10 cellular contexts compared by ENCODE assay signal in genomic region chr16:70685061-70685937, GRCh38. TPM values are rescaled to one million over a fixed set of nuclear protein-coding genes. Genes with fewer than 3 reads are reported as not detected.
DNase-seq lines count a peak whose midpoint lies in the region; ATAC-seq, FAIRE-seq and TF ChIP-seq lines count a peak whose summit lies in the region.
"Had no signal": no experiment of that assay in that cellular context is flagged by ENCODE, and none has a peak within 500 bp of the region (broad histone marks: within the 10 kb centered on the region; RNA-seq: fewer than 3 reads in every experiment).

No MANE protein-coding gene starts in this region.

- H3K36me3 ChIP-seq in esophagus muscularis mucosa (peaks cover 0 to 17% (median 1%) of the 10 kb centered on the region in 4 donors), neuronal stem cell (replicated peaks in 1 of 2; ENCODE audit: control insufficient read depth in 2 of 2, insufficient read depth in 2 of 2, low read length in 2 of 2) (peaks cover 4 to 19% of the 10 kb centered on the region in 2 donors)

- H3K4me1 ChIP-seq in esophagus muscularis mucosa (peaks cover 88 to 95% (median 91%) of the 10 kb centered on the region in 4 donors), neuronal stem cell (ENCODE audit: control insufficient read depth in 2 of 2, insufficient read depth in 1 of 2, low read depth in 1 of 2, low read length in 2 of 2) (peaks cover 27 to 32% of the 10 kb centered on the region in 2 donors)

- H2BK120ac ChIP-seq in neuronal stem cell (ENCODE audit: low read depth, low read length) = no peak overlapping the region

- intact Hi-C loops in esophagus muscularis mucosa (cut with DNase I) = no loop called here

- peak overlapping the region; percentile 97 for H3K18ac ChIP-seq in neuronal stem cell (ENCODE audit: low read length)

- H3K4me2 ChIP-seq in neuronal stem cell (ENCODE audit: insufficient read depth, low read length, poor library complexity, severe bottlenecking) = peak overlapping the region; percentile 95

- peak overlapping the region; percentile 75 to 87 (median 83) for H3K4me3 ChIP-seq in esophagus muscularis mucosa
- H3K4me3 ChIP-seq in neuronal stem cell (ENCODE audit: low read length in 2 of 2) = peak overlapping the region; percentile 92

- TF ChIP-seq EP300 in esophagus muscularis mucosa (IDR thresholded peaks at IDR 0.05) = no peak

- no peaks in the 10 kb centered on the region for H3K27me3 ChIP-seq in esophagus muscularis mucosa
- no peaks in the 10 kb centered on the region for H3K27me3 ChIP-seq in neuronal stem cell (ENCODE audit: control insufficient read depth in 3 of 3, insufficient read depth in 3 of 3, low read depth in 1 of 3, low read length in 3 of 3)

- DNase-seq in GM12891 (ENCODE audit: insufficient read length, low spot score) = peak; percentile 73
- DNase-seq in RKO (ENCODE audit: low spot score) = peak; percentile 30
- DNase-seq in esophagus muscularis mucosa (ENCODE audit: extremely low spot score) = no peak
- no peak for DNase-seq in neuronal stem cell (ENCODE audit: low spot score)
- DNase-seq in putamen (ENCODE audit: low spot score) = no peak
- DNase-seq in GF-D8 (lab: John Stamatoyannopoulos, UW) = no peak

- H3K27ac ChIP-seq in esophagus muscularis mucosa (replicated peaks in 1 of 4) (peak overlapping the region; percentile 86 to 99 (median 93)), neuronal stem cell (replicated peaks; ENCODE audit: low read length) (peak overlapping the region; percentile 4)
- H3K27ac ChIP-seq: neutrophil had no signal

- peak overlapping the region; percentile 94 for H3K9ac ChIP-seq in neuronal stem cell (ENCODE audit: low read depth, low read length, poor library complexity)

- H3K23ac ChIP-seq in neuronal stem cell (ENCODE audit: low read depth, low read length, poor library complexity) = peak overlapping the region; percentile 68

- FAIRE-seq in GM12891 (lab: Jason Lieb, UNC) = no peak

- peaks cover 23% of the 10 kb centered on the region for H3K79me1 ChIP-seq in neuronal stem cell (ENCODE audit: low read depth, low read length)

- no peak overlapping the region for H4K8ac ChIP-seq in neuronal stem cell (ENCODE audit: low read depth, low read length)

- H2BK12ac ChIP-seq in neuronal stem cell (ENCODE audit: low read length) = peak overlapping the region; percentile 58

- no peaks in the 10 kb centered on the region for H3K9me3 ChIP-seq in esophagus muscularis mucosa
- H3K9me3 ChIP-seq in neuronal stem cell (replicated peaks in 1 of 2; ENCODE audit: control insufficient read depth in 2 of 2, insufficient read depth in 1 of 2, low read depth in 1 of 2, low read length in 2 of 2) = peaks cover 0 to 2% of the 10 kb centered on the region in 2 donors
- H3K9me3 ChIP-seq: neutrophil had no signal

- H4K91ac ChIP-seq in neuronal stem cell (ENCODE audit: low read depth, low read length, poor library complexity) = no peak overlapping the region

- H2BK15ac ChIP-seq in neuronal stem cell (ENCODE audit: low read length) = no peak overlapping the region

- H2AK5ac ChIP-seq in neuronal stem cell (ENCODE audit: low read depth, low read length) = peak overlapping the region; percentile 89

- no peak overlapping the region for H3K4ac ChIP-seq in neuronal stem cell (ENCODE audit: low read length)

- peak overlapping the region; percentile 86 for H2AFZ ChIP-seq in neuronal stem cell (ENCODE audit: low read length)

- no peak for TF ChIP-seq POLR2A in GM12891 (IDR thresholded peaks at IDR 0.05; ENCODE audit: low read depth, low read length)
- no peak for TF ChIP-seq POLR2A in esophagus muscularis mucosa (IDR thresholded peaks at IDR 0.05; ENCODE audit: low read depth)

- H2BK5ac ChIP-seq in neuronal stem cell (ENCODE audit: low read length) = no peak overlapping the region

- 5% methylated on average over 9 of the region's 90 CpGs for WGBS in esophagus muscularis mucosa
- WGBS in neuronal stem cell (ENCODE audit: extremely low coverage in 2 of 2, insufficient read length in 2 of 2, insufficient replicate concordance in 1 of 2), 2 donors = no CpG with 5 or more reads among the region's 90 CpGs

- ATAC-seq in HG03135 (IDR thresholded peaks at IDR 0.05; ENCODE audit: unreplicated experiment) (no peak), GM19351 (IDR thresholded peaks at IDR 0.05; ENCODE audit: unreplicated experiment) (no peak)

- peak overlapping the region; percentile 97 for H3K14ac ChIP-seq in neuronal stem cell (ENCODE audit: low read length)

- no peak for TF ChIP-seq CTCF in esophagus muscularis mucosa (IDR thresholded peaks at IDR 0.05)

TF ChIP-seq in GM12891, 5 proteins besides CTCF, POLR2A, EP300 and RAD21:
- TF ChIP-seq TAF1 (IDR thresholded peaks at IDR 0.05; ENCODE audit: low read depth, low read length) (no peak), PAX5 (IDR thresholded peaks at IDR 0.05; ENCODE audit: insufficient read depth, low read length, severe bottlenecking) (no peak), POLR2AphosphoS5 (IDR thresholded peaks at IDR 0.05; ENCODE audit: low read depth, low read length) (no peak), POU2F2 (IDR thresholded peaks at IDR 0.05; ENCODE audit: low read depth, low read length) (no peak)

RNA-seq across cellular contexts. Expression of gene MTSS2, which starts 0.6 kb away (rescaled TPM):
- 0.21 TPM for polyA plus RNA-seq in GM12891 (2012; ENCODE audit: low read depth, missing spikeins)
- total RNA-seq in esophagus muscularis mucosa = 100 to 1,000 TPM in 2 of 4 donors, 10 to 100 TPM in 2; 74.9 to 238 (median 130) TPM
- 45.9 TPM for polyA plus RNA-seq in neuronal stem cell (2013, experiment 1 of 2)
- 48.5 TPM for polyA plus RNA-seq in neuronal stem cell (2013, experiment 2 of 2)

RNA-seq across cellular contexts. Expression of gene IL34, which starts 38.9 kb away (rescaled TPM):
- 0.18 TPM for polyA plus RNA-seq in GM12891 (2012; ENCODE audit: low read depth, missing spikeins)
- 1 to 10 TPM; 1.7 to 4.7 (median 3.4) TPM for total RNA-seq in esophagus muscularis mucosa
- not detected for polyA plus RNA-seq in neuronal stem cell (2013, experiment 1 of 2)
- 0.03 TPM for polyA plus RNA-seq in neuronal stem cell (2013, experiment 2 of 2)
- total RNA-seq: HT1080 had no signal

Comparison
In these comparisons a context has a peak if more than half of its experiments do, and no peak if none do; other contexts are left out.
1. DNase-seq: peak in GM12891 (single experiment) and RKO (single experiment); none in esophagus muscularis mucosa (single experiment), neuronal stem cell (single experiment), putamen (single experiment) and GF-D8 (single experiment).